ENCODE assay signal across 21 cellular contexts in genomic region chr15:79047676-79048439, GRCh38. TPM values are rescaled to one million over a fixed set of nuclear protein-coding genes. Genes with fewer than 3 reads are reported as not detected.
A peak's percentile ranks its signal among the peaks of the same experiment; 100 is the strongest.
DNase-seq lines count a peak whose midpoint lies in the region; ATAC-seq, FAIRE-seq and TF ChIP-seq lines count a peak whose summit lies in the region.
"Had no signal": no experiment of that assay in that cellular context is flagged by ENCODE, and none has a peak within 500 bp of the region (broad histone marks: within the 10 kb centered on the region; RNA-seq: fewer than 3 reads in every experiment).

No MANE protein-coding gene starts in this region.

- no peak for TF ChIP-seq CTCF in HepG2 (CRISPR knock-in tag; IDR thresholded peaks at IDR 0.05)
- no peak for TF ChIP-seq CTCF in right lobe of liver (IDR thresholded peaks at IDR 0.05)
- no peak for TF ChIP-seq CTCF in H1 (IDR thresholded peaks at IDR 0.05; ENCODE audit: control extremely low read depth in 1 of 3, insufficient read depth in 1 of 3, low read depth in 1 of 3, low read length in 3 of 3)
- TF ChIP-seq CTCF in foreskin keratinocyte (conservative IDR thresholded peaks at IDR 0.05): no peak

- H3K4me3 ChIP-seq in HepG2 (replicated peaks in 1 of 3; ENCODE audit: insufficient read depth in 1 of 3, low read depth in 2 of 3, low read length in 3 of 3) (no peak overlapping the region), right lobe of liver (no peak overlapping the region), H1 (ENCODE audit: extremely low read depth in 1 of 4, insufficient read depth in 2 of 4, low read depth in 3 of 4, low read length in 4 of 4) (no peak overlapping the region)
- H3K4me3 ChIP-seq: BLaER1, GM23248 had no signal

- ATAC-seq in HepG2: no peak
- ATAC-seq in right lobe of liver: no peak
- ATAC-seq in foreskin keratinocyte: no peak
- ATAC-seq in HG03442 (IDR thresholded peaks at IDR 0.05; ENCODE audit: unreplicated experiment): no peak

- no peak overlapping the region for H3K56ac ChIP-seq in H1 (replicated peaks; ENCODE audit: insufficient read length, low read depth, low read length)

- H2BK15ac ChIP-seq in H1 (ENCODE audit: low read length): 0 out of 2 replicates have a peak overlapping the region, but pooled peaks have one; percentile 5

- BruUV-seq in HepG2 (replicated peaks; lab: Mats Ljungman, UMichigan): no TSS peak

- TF ChIP-seq RAD21 in HepG2 (CRISPR knock-in tag; IDR thresholded peaks at IDR 0.05) (no peak), H1 (IDR thresholded peaks at IDR 0.05 in 1 of 2, conservative IDR thresholded peaks at IDR 0.05 in 1 of 2; ENCODE audit: low read depth in 2 of 2, low read length in 2 of 2) (no peak)

- H2BK120ac ChIP-seq in H1 (replicated peaks; ENCODE audit: low read depth, low read length): no peak overlapping the region

- no peaks in the 10 kb centered on the region for H3K79me2 ChIP-seq in HepG2 (ENCODE audit: insufficient read depth, low read length)
- H3K79me2 ChIP-seq in H1 (ENCODE audit: control insufficient read depth in 1 of 2, insufficient read depth in 2 of 2, low read length in 2 of 2): no peaks in the 10 kb centered on the region

- intact Hi-C loops in HepG2 (cut with micrococcal nuclease; ENCODE audit: unreplicated experiment) (no loop called here), right lobe of liver (cut with DNase I) (no loop called here), posterior vena cava (cut with DNase I) (no loop called here)

- no peak overlapping the region for H2AFZ ChIP-seq in HepG2 (ENCODE audit: low read length)
- H2AFZ ChIP-seq in H1 (ENCODE audit: low read length): no peak overlapping the region
- H2AFZ ChIP-seq: GM23248 had no signal

- no peak overlapping the region for H3K4me2 ChIP-seq in HepG2 (ENCODE audit: low read depth, low read length)
- no peak overlapping the region for H3K4me2 ChIP-seq in H1 (ENCODE audit: insufficient read depth in 1 of 2, low read depth in 2 of 2, low read length in 2 of 2)
- H3K4me2 ChIP-seq: BLaER1 had no signal

- H3K27me3 ChIP-seq in HepG2 (ENCODE audit: control insufficient read depth in 1 of 2, insufficient read depth in 2 of 2, low read length in 2 of 2) (no peaks in the 10 kb centered on the region; a peak in 1 of 5 replicates), right lobe of liver (no peaks in the 10 kb centered on the region), H1 (replicated peaks in 1 of 4; ENCODE audit: control insufficient read depth in 3 of 4, extremely low read depth in 1 of 4, insufficient read depth in 3 of 4, low read length in 3 of 4) (peaks cover 0 to 3% (median 0%) of the 10 kb centered on the region in 4 experiments; a peak in 2 of 7 replicates), foreskin keratinocyte (peaks cover 13% of the 10 kb centered on the region)
- H3K27me3 ChIP-seq: BLaER1 had no signal

- no peak overlapping the region for H3K18ac ChIP-seq in H1 (ENCODE audit: extremely low read depth, low read length)

- 0 out of 2 replicates have a peak overlapping the region, but pooled peaks have one; percentile 25 for H4K8ac ChIP-seq in H1 (ENCODE audit: extremely low read depth, insufficient read depth, low read length)

- TF ChIP-seq EP300 in HepG2 (IDR thresholded peaks at IDR 0.05; ENCODE audit: low read depth in 2 of 2, low read length in 2 of 2): no peak
- no peak for TF ChIP-seq EP300 in HepG2 (CRISPR knock-in tag; IDR thresholded peaks at IDR 0.05; ENCODE audit: borderline replicate concordance)
- TF ChIP-seq EP300 in H1 (IDR thresholded peaks at IDR 0.05; ENCODE audit: borderline replicate concordance in 1 of 2, low read depth in 2 of 2, low read length in 2 of 2): no peak

- no peak overlapping the region for H2BK20ac ChIP-seq in H1 (ENCODE audit: low read length)

- H3K4me1 ChIP-seq in HepG2 (ENCODE audit: insufficient read depth, low read length): 0 out of 2 replicates have a peak, but pooled peaks cover 5% of the 10 kb centered on the region
- no peaks in the 10 kb centered on the region for H3K4me1 ChIP-seq in right lobe of liver
- no peaks in the 10 kb centered on the region; a peak in 1 of 7 replicates for H3K4me1 ChIP-seq in H1 (replicated peaks in 1 of 4; ENCODE audit: control insufficient read depth in 3 of 4, insufficient read depth in 4 of 4, low read length in 3 of 4)
- no peaks in the 10 kb centered on the region for H3K4me1 ChIP-seq in foreskin keratinocyte

- H3K23me2 ChIP-seq in H1 (ENCODE audit: low read depth, low read length): no peaks in the 10 kb centered on the region

- no peak overlapping the region for H2AK5ac ChIP-seq in H1 (ENCODE audit: low read depth, low read length)

- POLR2A ChIA-PET in HepG2 (lab: Yijun Ruan, JAX) (no interaction called here), H1 (lab: Charles Lee; ENCODE audit: partially characterized antibody) (interaction anchor here (1.2 kb wide), 1 partner anchor 12 kb away, joined by 3 read pairs; no protein-coding TSS in a partner anchor)

- no peak overlapping the region for H3K9ac ChIP-seq in HepG2 (ENCODE audit: insufficient read depth, low read depth, low read length)
- no peak overlapping the region; a peak in 1 of 7 replicates for H3K9ac ChIP-seq in H1 (replicated peaks in 1 of 4; ENCODE audit: extremely low read depth in 1 of 4, low read depth in 3 of 4, low read length in 3 of 4)
- H3K9ac ChIP-seq: BLaER1, GM23248 had no signal

- CTCF ChIA-PET in HepG2 (lab: Yijun Ruan, JAX; ENCODE audit: low intra/inter-chr PET ratio, low total read pairs): no interaction called here
- CTCF ChIA-PET in H1 (lab: Charles Lee; ENCODE audit: partially characterized antibody): interaction anchor here (0.8 to 22.1 kb wide), 24 partner anchors 7 to 157 kb away, joined by 3 to 236 read pairs (median 4); no protein-coding TSS in a partner anchor

- no peak overlapping the region for H3K14ac ChIP-seq in H1 (ENCODE audit: insufficient read length)

- H3K23ac ChIP-seq in H1 (ENCODE audit: insufficient read length): no peak overlapping the region

- H3K9me3 ChIP-seq in HepG2 (ENCODE audit: low read length) (no peaks in the 10 kb centered on the region), right lobe of liver (no peaks in the 10 kb centered on the region), H1 (ENCODE audit: insufficient read depth in 2 of 2, low read depth in 1 of 2, low read length in 1 of 2) (peaks cover 0 to 3% of the 10 kb centered on the region in 2 experiments; a peak in 2 of 4 replicates)

- no peak for FAIRE-seq in HepG2 (lab: Jason Lieb, UNC)
- FAIRE-seq in H1 (lab: Jason Lieb, UNC): no peak
- FAIRE-seq: GM12892, GM18507, H54, HTR-8/SVneo had no signal

- no peak overlapping the region for H4K5ac ChIP-seq in H1 (ENCODE audit: insufficient read length, low read depth, low read length)

- H3K36me3 ChIP-seq in HepG2 (replicated peaks in 1 of 2; ENCODE audit: control insufficient read depth in 1 of 2, insufficient read depth in 2 of 2, low read length in 2 of 2) (no peaks in the 10 kb centered on the region), right lobe of liver (no peaks in the 10 kb centered on the region), H1 (ENCODE audit: control insufficient read depth in 2 of 4, insufficient read depth in 4 of 4, low read length in 3 of 4) (no peaks in the 10 kb centered on the region)
- H3K36me3 ChIP-seq: BLaER1 had no signal

- in situ Hi-C loops in HepG2 (cut with HindIII; ENCODE audit: extremely low pct_ligation_motif_present, low pct_unique_long_range_greater_than_20kb): no loop called here

- H3K4ac ChIP-seq in H1 (replicated peaks; ENCODE audit: insufficient read length, low read depth, low read length): no peak overlapping the region

- H3K27ac ChIP-seq in HepG2 (ENCODE audit: extremely low read length, insufficient read depth, low read length) (no peak overlapping the region), right lobe of liver (no peak overlapping the region), H1 (ENCODE audit: low read depth, low read length) (no peak overlapping the region), foreskin keratinocyte (no peak overlapping the region)
- H3K27ac ChIP-seq: BLaER1, GM23248 had no signal

- H3K79me1 ChIP-seq in H1 (ENCODE audit: low read depth, low read length): no peaks in the 10 kb centered on the region

- H2BK12ac ChIP-seq in H1 (ENCODE audit: low read depth, low read length): no peak overlapping the region

- TF ChIP-seq POLR2A in HepG2 (IDR thresholded peaks at IDR 0.05; ENCODE audit: insufficient read depth in 1 of 2, low read depth in 2 of 2, low read length in 2 of 2) (no peak), right lobe of liver (IDR thresholded peaks at IDR 0.05) (no peak), H1 (IDR thresholded peaks at IDR 0.05; ENCODE audit: control extremely low read depth in 1 of 2, low read depth in 2 of 2, low read length in 2 of 2) (no peak)

- no peak overlapping the region for H2BK5ac ChIP-seq in H1 (ENCODE audit: low read depth, low read length)

- DNase-seq in HepG2 (ENCODE audit: low spot score) (no peak), right lobe of liver (no peak), H1 (ENCODE audit: low read depth in 1 of 2, low spot score in 2 of 2) (no peak), posterior vena cava (ENCODE audit: low spot score) (peak; percentile 53), foreskin keratinocyte (no peak), HK-2 (ENCODE audit: unreplicated experiment) (no peak)
- DNase-seq: 8988T; CD4-positive, alpha-beta memory T cell; DMS153; DMS79; GDM1; GM23248; HCEC 1CT had no signal

- no peaks in the 10 kb centered on the region for H4K20me1 ChIP-seq in HepG2 (ENCODE audit: insufficient read depth, low read length)
- no peaks in the 10 kb centered on the region for H4K20me1 ChIP-seq in H1 (replicated peaks in 1 of 2; ENCODE audit: control insufficient read depth in 1 of 2, insufficient read depth in 2 of 2, low read length in 2 of 2)
- H4K20me1 ChIP-seq: BLaER1 had no signal

- H4K91ac ChIP-seq in H1 (replicated peaks; ENCODE audit: insufficient read length, low read length): no peak overlapping the region

- WGBS in HepG2 (ENCODE audit: low lambda C conversion rate): 45% methylated on average over 9 of the region's 10 CpGs
- WGBS in right lobe of liver (ENCODE audit: insufficient coverage, low coverage, low lambda C conversion rate, missing lambda C conversion rate): 91% methylated on average over 7 of the region's 10 CpGs
- WGBS in H1 (ENCODE audit: extremely low coverage in 1 of 2, insufficient coverage in 1 of 2, insufficient read length in 1 of 2, insufficient replicate concordance in 2 of 2, low coverage in 1 of 2, low lambda C conversion rate in 2 of 2, missing lambda C conversion rate in 1 of 2), 2 experiments: 84% methylated on average over 10 of the region's 10 CpGs; no CpG with 5 or more reads in 1 of the 2 experiments

RNA-seq across cellular contexts. Expression of gene RASGRF1, which starts 42.7 kb away (rescaled TPM):
- total RNA-seq in HepG2 (2016; rRNA removed; fragmentation: Illumina TruSeq; extraction: Trizol) (0.55 TPM in 2 replicates), right lobe of liver (under 1 TPM in 1 of 6 experiments, not detected in 5; 0.29 TPM), posterior vena cava (under 1 TPM; 0.09 to 0.10 TPM), foreskin keratinocyte (0.24 and 0.53 TPM in 2 replicates)
- total RNA-seq in HepG2 (2016; cell fraction: cytosol; rRNA removed; fragmentation: Illumina TruSeq; extraction: Trizol; ENCODE audit: low read depth): 0.51 and 0.71 TPM in 2 replicates
- 0.09 and 0.13 TPM in 2 replicates for total RNA-seq in HepG2 (2016; cell fraction: insoluble cytoplasmic fraction; rRNA removed; fragmentation: Illumina TruSeq; extraction: Trizol)
- total RNA-seq in HepG2 (2016; cell fraction: membrane; rRNA removed; fragmentation: Illumina TruSeq; extraction: Trizol): 0.24 and 0.40 TPM in 2 replicates
- 0.34 and 0.78 TPM in 2 replicates for total RNA-seq in HepG2 (2016; cell fraction: nucleus; rRNA removed; fragmentation: Illumina TruSeq; extraction: Trizol)
- polyA plus RNA-seq in HepG2 (2011; rRNA removed) (1.2 and 3.0 TPM in 2 replicates), H1 (2011; rRNA removed) (0.42 and 0.61 TPM in 2 replicates), foreskin keratinocyte (0.16 and 0.56 TPM in 2 replicates)
- polyA plus RNA-seq in HepG2 (2011; cell fraction: cytosol; rRNA removed): 1.0 TPM in 2 replicates
- polyA plus RNA-seq in HepG2 (2011; cell fraction: nucleus; rRNA removed): 2.5 and 3.4 TPM in 2 replicates
- polyA plus RNA-seq in HepG2 (2012): 0.91 and 1.3 TPM in 2 replicates
- polyA plus RNA-seq in HepG2 (2016; cell fraction: cytosol; fragmentation: Illumina TruSeq; extraction: Trizol; ENCODE audit: low read depth): 0.15 and 0.17 TPM in 2 replicates
- 0.09 and 0.22 TPM in 2 replicates for polyA plus RNA-seq in HepG2 (2016; cell fraction: insoluble cytoplasmic fraction; fragmentation: Illumina TruSeq; extraction: Trizol; ENCODE audit: low read depth)
- polyA plus RNA-seq in HepG2 (2016; cell fraction: membrane; fragmentation: Illumina TruSeq; extraction: Trizol; ENCODE audit: low read depth): 0.37 and 0.96 TPM in 2 replicates
- 0.15 TPM in 1 of 2 replicates, not detected in the other for polyA plus RNA-seq in HepG2 (2016; cell fraction: nucleus; fragmentation: Illumina TruSeq; extraction: Trizol; ENCODE audit: insufficient read depth, low read depth)
- polyA minus RNA-seq in HepG2 (2011; rRNA and poly(A)+ RNA removed; ENCODE audit: low replicate concordance): 0.09 and 0.70 TPM in 2 replicates
- polyA minus RNA-seq in HepG2 (2011; cell fraction: cytosol; rRNA and poly(A)+ RNA removed): 0.69 and 1.2 TPM in 2 replicates
- polyA minus RNA-seq in HepG2 (2011; cell fraction: nucleus; rRNA and poly(A)+ RNA removed): 3.7 and 5.4 TPM in 2 replicates
- 0.34 and 0.67 TPM in 2 replicates for total RNA-seq in H1 (2021; fragmentation: NEBNext Ultra II Directional; extraction: Animal tissue kit (Norgen Biotek cat#: 25700))
- 0.40 TPM for polyA plus RNA-seq in H1 (2011; cell fraction: cytosol; rRNA removed)
- 1.1 TPM for polyA plus RNA-seq in H1 (2011; cell fraction: nucleus; rRNA removed)
- 0.46 to 1.0 TPM (median 0.54 TPM) in 4 replicates for polyA plus RNA-seq in H1 (2012, experiment 1 of 2)
- polyA plus RNA-seq in H1 (2012, experiment 2 of 2): 0.10 TPM
- 0.12 TPM for polyA plus RNA-seq in H1 (2013, experiment 1 of 2)
- 0.11 TPM for polyA plus RNA-seq in H1 (2013, experiment 2 of 2)
- 1.1 and 1.2 TPM in 2 replicates for polyA minus RNA-seq in H1 (2011; rRNA and poly(A)+ RNA removed)
- 1.0 TPM for polyA minus RNA-seq in H1 (2011; cell fraction: cytosol; rRNA and poly(A)+ RNA removed)
- 2.0 TPM for polyA minus RNA-seq in H1 (2011; cell fraction: nucleus; rRNA and poly(A)+ RNA removed)
- total RNA-seq: CD4-positive, alpha-beta memory T cell; Daoy; GM23248 had no signal
- polyA plus RNA-seq: CD14-positive monocyte; CD4-positive, alpha-beta memory T cell; GM23248 had no signal
